ENCODE assay signal across 7 cellular contexts in the genomic region with DNA sequence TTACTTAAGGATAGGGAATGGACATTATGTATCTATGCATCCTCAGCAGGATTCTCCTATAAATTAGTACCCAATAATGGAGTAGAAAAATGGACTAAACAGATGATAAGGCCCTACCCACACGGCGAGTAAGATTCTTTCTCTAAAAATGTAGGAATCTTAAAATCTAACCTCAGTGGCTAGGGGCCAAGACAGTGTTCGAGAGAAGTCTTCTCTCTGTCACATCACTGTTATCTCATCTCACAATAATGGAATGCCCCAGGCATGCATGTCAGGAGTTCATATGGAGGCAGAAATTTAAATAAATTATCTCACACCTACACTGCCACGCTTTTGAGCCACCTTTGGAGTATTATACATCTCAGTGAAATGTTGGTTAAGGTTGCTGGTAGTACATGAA.
"Had no signal": no experiment of that assay in that cellular context is flagged by ENCODE, and none has a peak within 500 bp of the region (broad histone marks: within the 10 kb centered on the region; RNA-seq: fewer than 3 reads in every experiment).

No MANE protein-coding gene starts in this region.

- DNase-seq: GM23248, GOT3, H9, HCEC 1CT, IMR-90, KG1 had no signal

- H3K4me3 ChIP-seq: GM23248, K562 had no signal
